ENCODE assay signal across 9 cellular contexts in genomic region chr9:136900988-136901515, GRCh38. TPM values are rescaled to one million over a fixed set of nuclear protein-coding genes. Genes with fewer than 3 reads are reported as not detected.
DNase-seq lines count a peak whose midpoint lies in the region; ATAC-seq and TF ChIP-seq lines count a peak whose summit lies in the region.
"Had no signal": no experiment of that assay in that cellular context is flagged by ENCODE, and none has a peak within 500 bp of the region (broad histone marks: within the 10 kb centered on the region; RNA-seq: fewer than 3 reads in every experiment).

No MANE protein-coding gene starts in this region.

- H3K27ac ChIP-seq in 22Rv1: peak overlapping the region; percentile 59
- peak overlapping the region; percentile 91 to 93 for H3K27ac ChIP-seq in breast epithelium
- H3K27ac ChIP-seq in mesodermal cell (ENCODE audit: low read depth, low read length, severe bottlenecking): peak overlapping the region; percentile 75

- H3K27me3 Mint-ChIP-seq in HFFc6 (ENCODE audit: insufficient read depth): no peaks in the 10 kb centered on the region

- no peak for ATAC-seq in GM21576 (IDR thresholded peaks at IDR 0.05; ENCODE audit: unreplicated experiment)

- 96 to 97% methylated on average over 13 of the region's 13 CpGs for WGBS in mesodermal cell (ENCODE audit: insufficient coverage in 2 of 2), 2 experiments

- no peak for TF ChIP-seq POLR2A in breast epithelium (IDR thresholded peaks at IDR 0.05)

- no peaks in the 10 kb centered on the region for H3K9me3 Mint-ChIP-seq in HFFc6

- no peak overlapping the region for H3K4me3 Mint-ChIP-seq in HFFc6

- no peaks in the 10 kb centered on the region for H3K36me3 ChIP-seq in breast epithelium
- H3K36me3 ChIP-seq in mesodermal cell (ENCODE audit: control insufficient read depth, insufficient read depth, low read length): peaks cover 72% of the 10 kb centered on the region

- intact Hi-C loops in breast epithelium (cut with DNase I; ENCODE audit: low total_unique reads): loop anchor here (1.0 kb wide), 1 partner anchor 36 kb away; no protein-coding TSS in a partner anchor

- TF ChIP-seq CTCF in 22Rv1 (IDR thresholded peaks at IDR 0.05) (no peak), HFFc6 (IDR thresholded peaks at IDR 0.05) (no peak), breast epithelium (IDR thresholded peaks at IDR 0.05) (no peak)

- H3K9me3 ChIP-seq in breast epithelium (no peaks in the 10 kb centered on the region), mesodermal cell (ENCODE audit: control insufficient read depth, low read length) (no peaks in the 10 kb centered on the region)

- no peak for DNase-seq in HFFc6
- peak in 1 of 2 donors; percentile 58 for DNase-seq in breast epithelium (ENCODE audit: low spot score in 2 of 2)
- DNase-seq in DMS 273 treated with DMSO at 0.1 percent for 48 hours (lab: John Stamatoyannopoulos, UW): no peak
- DNase-seq in SKM-1 treated with dmso at 0.1 percent for 144 hours (lab: John Stamatoyannopoulos, UW; ENCODE audit: unreplicated experiment): no peak
- no peak for DNase-seq in inferior parietal cortex (ENCODE audit: extremely low spot score)
- DNase-seq: DMS153 had no signal

- H3K4me1 ChIP-seq in breast epithelium (peaks cover 11 to 23% of the 10 kb centered on the region in 2 donors), mesodermal cell (ENCODE audit: control insufficient read depth, insufficient read depth, low read length, poor library complexity, severe bottlenecking) (peaks cover 21% of the 10 kb centered on the region)

- H3K27me3 ChIP-seq in breast epithelium: no peaks in the 10 kb centered on the region

- peaks cover 17% of the 10 kb centered on the region for H3K36me3 Mint-ChIP-seq in HFFc6 (ENCODE audit: low read depth)

- peak overlapping the region; percentile 72 for H3K27ac Mint-ChIP-seq in HFFc6

- H3K4me3 ChIP-seq in breast epithelium (peak overlapping the region in 2 of 3 donors; percentile 40 to 56), mesodermal cell (ENCODE audit: extremely low read depth, insufficient read depth, low read length, poor library complexity, severe bottlenecking) (no peak overlapping the region)

- peaks cover 17% of the 10 kb centered on the region for H3K4me1 Mint-ChIP-seq in HFFc6 (ENCODE audit: low read depth)

RNA-seq across cellular contexts. Expression of gene TRAF2, which starts 14.7 kb away (rescaled TPM):
- total RNA-seq in HFFc6 (2021; fragmentation: NEBNext Ultra II Directional; extraction: Animal tissue kit (Norgen Biotek cat#: 25700)): 10 to 100 TPM; 11.1 to 15.9 (median 13.6) TPM
- total RNA-seq in breast epithelium: 1 to 10 TPM; 3.4 to 8.9 (median 8.5) TPM
- 22.6 TPM for polyA plus RNA-seq in mesodermal cell (2013, experiment 1 of 2)
- polyA plus RNA-seq in mesodermal cell (2013, experiment 2 of 2): 19.3 TPM

RNA-seq across cellular contexts. Expression of gene EDF1, which starts 34.9 kb away (rescaled TPM):
- 100 to 1,000 TPM; 369 to 460 (median 443) TPM for total RNA-seq in HFFc6 (2021; fragmentation: NEBNext Ultra II Directional; extraction: Animal tissue kit (Norgen Biotek cat#: 25700))
- 100 to 1,000 TPM; 334 to 365 (median 365) TPM for total RNA-seq in breast epithelium
- 264 TPM for polyA plus RNA-seq in mesodermal cell (2013, experiment 1 of 2)
- polyA plus RNA-seq in mesodermal cell (2013, experiment 2 of 2): 220 TPM

RNA-seq across cellular contexts. Expression of gene FBXW5, which starts 43.5 kb away (rescaled TPM):
- 100 to 1,000 TPM in 1 of 6 experiments, 10 to 100 TPM in 5; 89.1 to 102 (median 94.4) TPM for total RNA-seq in HFFc6 (2021; fragmentation: NEBNext Ultra II Directional; extraction: Animal tissue kit (Norgen Biotek cat#: 25700))
- 100 to 1,000 TPM; 103 to 183 (median 126) TPM for total RNA-seq in breast epithelium
- polyA plus RNA-seq in mesodermal cell (2013, experiment 1 of 2): 65.1 TPM
- 57.7 TPM for polyA plus RNA-seq in mesodermal cell (2013, experiment 2 of 2)

RNA-seq across cellular contexts. Expression of gene C8G, which starts 44.0 kb away (rescaled TPM):
- 1 to 10 TPM in 3 of 6 experiments, under 1 TPM in 3; 0.51 to 1.8 (median 0.97) TPM for total RNA-seq in HFFc6 (2021; fragmentation: NEBNext Ultra II Directional; extraction: Animal tissue kit (Norgen Biotek cat#: 25700))
- total RNA-seq in breast epithelium: not detected
- 1.1 TPM for polyA plus RNA-seq in mesodermal cell (2013, experiment 1 of 2)
- not detected for polyA plus RNA-seq in mesodermal cell (2013, experiment 2 of 2)

RNA-seq across cellular contexts. Expression of gene MAMDC4, which starts 48.9 kb away (rescaled TPM):
- 1 to 10 TPM; 2.3 to 3.4 (median 3.0) TPM for total RNA-seq in HFFc6 (2021; fragmentation: NEBNext Ultra II Directional; extraction: Animal tissue kit (Norgen Biotek cat#: 25700))
- 1 to 10 TPM in 2 of 3 donors, under 1 TPM in 1; 0.64 to 5.6 (median 3.4) TPM for total RNA-seq in breast epithelium
- 10.9 TPM for polyA plus RNA-seq in mesodermal cell (2013, experiment 1 of 2)
- polyA plus RNA-seq in mesodermal cell (2013, experiment 2 of 2): 9.7 TPM
